ENCODE assay signal across 15 cellular contexts in genomic region chr18:46095532-46095931, GRCh38. TPM values are rescaled to one million over a fixed set of nuclear protein-coding genes. Genes with fewer than 3 reads are reported as not detected.
A peak's percentile ranks its signal among the peaks of the same experiment; 100 is the strongest.
DNase-seq lines count a peak whose midpoint lies in the region; ATAC-seq and TF ChIP-seq lines count a peak whose summit lies in the region.
"Had no signal": no experiment of that assay in that cellular context is flagged by ENCODE, and none has a peak within 500 bp of the region (broad histone marks: within the 10 kb centered on the region; RNA-seq: fewer than 3 reads in every experiment).

No MANE protein-coding gene starts in this region.

- H3K27ac Mint-ChIP-seq in CD4-positive, CD25-positive, alpha-beta regulatory T cell, result peak overlapping the region in 1 of 3 donors; percentile 52
- H3K27ac Mint-ChIP-seq in activated naive CD8-positive, alpha-beta T cell treated with anti-CD3 and anti-CD28 coated beads, Interleukin-2, amount 50 U/mL, for 24 hours, result no peak overlapping the region
- peak overlapping the region in 4 of 10 donors; percentile 19 to 69 (median 63) for H3K27ac Mint-ChIP-seq in naive thymus-derived CD8-positive, alpha-beta T cell

- no peak for DNase-seq in CD4-positive, CD25-positive, alpha-beta regulatory T cell
- DNase-seq in activated naive CD8-positive, alpha-beta T cell treated with anti-CD3 and anti-CD28 coated beads, Interleukin-2, amount 50 U/mL, for 24 hours, result no peak
- no peak for DNase-seq in naive thymus-derived CD8-positive, alpha-beta T cell
- DNase-seq: activated naive CD4-positive, alpha-beta T cell treated with anti-CD3 and anti-CD28 coated beads, Interleukin-2, amount 10 ng/mL, durations not matched to agents 7 days and 5 days; DMS79 treated with DMSO at 0.1 percent for 48 hours; left colon; NCI-H1105 treated with DMSO at 0.1 percent for 48 hours; pancreas; stimulated activated naive CD4-positive, alpha-beta T cell had no signal

- peak overlapping the region; percentile 57 to 92 (median 72) for H3K4me3 Mint-ChIP-seq in CD4-positive, CD25-positive, alpha-beta regulatory T cell
- peak overlapping the region; percentile 24 for H3K4me3 Mint-ChIP-seq in activated naive CD8-positive, alpha-beta T cell treated with anti-CD3 and anti-CD28 coated beads, Interleukin-2, amount 50 U/mL, for 24 hours
- H3K4me3 Mint-ChIP-seq in naive thymus-derived CD8-positive, alpha-beta T cell, result peak overlapping the region; percentile 19 to 97 (median 56)

- H3K9me2 ChIP-seq in DOHH2 (replicated peaks; ENCODE audit: control insufficient read depth, low read length), result no peaks in the 10 kb centered on the region

- no peaks in the 10 kb centered on the region for H4K20me1 ChIP-seq in DOHH2 (ENCODE audit: control insufficient read depth, insufficient read depth, low read depth, low read length)

- H3K79me2 ChIP-seq in DOHH2 (ENCODE audit: control insufficient read depth, low read length), result peaks cover 80% of the 10 kb centered on the region

- H3K4me3 ChIP-seq in CD4-positive, CD25-positive, alpha-beta regulatory T cell (ENCODE audit: low read depth, low read length), result no peak overlapping the region
- H3K4me3 ChIP-seq in DOHH2 (ENCODE audit: low read length), result no peak overlapping the region

- peaks cover 0 to 2% (median 0%) of the 10 kb centered on the region in 7 donors for H3K9me3 Mint-ChIP-seq in CD4-positive, CD25-positive, alpha-beta regulatory T cell
- no peaks in the 10 kb centered on the region for H3K9me3 Mint-ChIP-seq in activated naive CD8-positive, alpha-beta T cell treated with anti-CD3 and anti-CD28 coated beads, Interleukin-2, amount 50 U/mL, for 24 hours
- no peaks in the 10 kb centered on the region for H3K9me3 Mint-ChIP-seq in naive thymus-derived CD8-positive, alpha-beta T cell
- H3K9me3 Mint-ChIP-seq: activated naive CD4-positive, alpha-beta T cell treated with anti-CD3 and anti-CD28 coated beads, Interleukin-2, amount 10 ng/mL, durations not matched to agents 7 days and 5 days had no signal

- H3K4me1 ChIP-seq in CD4-positive, CD25-positive, alpha-beta regulatory T cell (ENCODE audit: control insufficient read depth, insufficient read depth, low read length, poor library complexity, severe bottlenecking), result peaks cover 42% of the 10 kb centered on the region
- peaks cover 29% of the 10 kb centered on the region for H3K4me1 ChIP-seq in DOHH2 (ENCODE audit: control insufficient read depth, low read length)

- peaks cover 18 to 72% (median 36%) of the 10 kb centered on the region in 4 donors for H3K4me1 Mint-ChIP-seq in CD4-positive, CD25-positive, alpha-beta regulatory T cell
- H3K4me1 Mint-ChIP-seq in activated naive CD8-positive, alpha-beta T cell treated with anti-CD3 and anti-CD28 coated beads, Interleukin-2, amount 50 U/mL, for 24 hours, result peaks cover 49% of the 10 kb centered on the region
- H3K4me1 Mint-ChIP-seq in naive thymus-derived CD8-positive, alpha-beta T cell, result peaks cover 15 to 61% (median 38%) of the 10 kb centered on the region in 4 donors

- H3K36me3 Mint-ChIP-seq in CD4-positive, CD25-positive, alpha-beta regulatory T cell, result peaks cover 22% of the 10 kb centered on the region
- H3K36me3 Mint-ChIP-seq in activated naive CD8-positive, alpha-beta T cell treated with anti-CD3 and anti-CD28 coated beads, Interleukin-2, amount 50 U/mL, for 24 hours (ENCODE audit: low read depth), result peaks cover 53% of the 10 kb centered on the region
- H3K36me3 Mint-ChIP-seq in naive thymus-derived CD8-positive, alpha-beta T cell, result peaks cover 5 to 45% (median 17%) of the 10 kb centered on the region in 3 donors

- TF ChIP-seq CTCF in DOHH2 (IDR thresholded peaks at IDR 0.05; ENCODE audit: low read depth, low read length, poor library complexity, severe bottlenecking), result no peak

- H3K4me2 ChIP-seq in DOHH2 (ENCODE audit: low read length), result peak overlapping the region; percentile 77; the same call in 1 of the 2 replicates

- H3K27ac ChIP-seq in CD4-positive, CD25-positive, alpha-beta regulatory T cell (ENCODE audit: insufficient read depth, low read length, poor library complexity, severe bottlenecking), result no peak overlapping the region
- no peak overlapping the region for H3K27ac ChIP-seq in DOHH2 (ENCODE audit: low read depth, low read length)
- H3K27ac ChIP-seq: pancreas, Peyer's patch had no signal

- H3K36me3 ChIP-seq in CD4-positive, CD25-positive, alpha-beta regulatory T cell (ENCODE audit: control insufficient read depth, insufficient read depth, low read length), result peaks cover 35% of the 10 kb centered on the region
- H3K36me3 ChIP-seq in DOHH2 (ENCODE audit: control insufficient read depth, low read length), result peaks cover 69% of the 10 kb centered on the region

- H3F3A ChIP-seq in DOHH2 (ENCODE audit: control insufficient read depth, insufficient read depth), result peaks cover 2% of the 10 kb centered on the region; the same call in 1 of the 2 replicates

- no peak for ATAC-seq in CD4-positive, CD25-positive, alpha-beta regulatory T cell (ENCODE audit: low read depth in 2 of 2)
- ATAC-seq in activated naive CD8-positive, alpha-beta T cell treated with anti-CD3 and anti-CD28 coated beads, Interleukin-2, amount 50 U/mL, for 24 hours, result no peak
- ATAC-seq in naive thymus-derived CD8-positive, alpha-beta T cell, result no peak
- ATAC-seq in GM19035 (IDR thresholded peaks at IDR 0.05; ENCODE audit: unreplicated experiment) (no peak), HG02981 (IDR thresholded peaks at IDR 0.05; ENCODE audit: unreplicated experiment) (no peak), HG02610 (IDR thresholded peaks at IDR 0.05; ENCODE audit: unreplicated experiment) (no peak), HG03045 (IDR thresholded peaks at IDR 0.05; ENCODE audit: unreplicated experiment) (no peak)
- ATAC-seq: left colon, pancreas had no signal

- POLR2A ChIA-PET in naive thymus-derived CD8-positive, alpha-beta T cell (lab: Charles Lee), result interaction anchor here (0.6 to 0.8 kb wide), 3 partner anchors 8 to 149 kb away, joined by 3 to 4 read pairs (median 3); partner anchors contain the start of gene HAUS1

- no peaks in the 10 kb centered on the region for H3K27me3 Mint-ChIP-seq in CD4-positive, CD25-positive, alpha-beta regulatory T cell
- no peaks in the 10 kb centered on the region for H3K27me3 Mint-ChIP-seq in activated naive CD8-positive, alpha-beta T cell treated with anti-CD3 and anti-CD28 coated beads, Interleukin-2, amount 50 U/mL, for 24 hours
- H3K27me3 Mint-ChIP-seq in naive thymus-derived CD8-positive, alpha-beta T cell, result no peaks in the 10 kb centered on the region
- H3K27me3 Mint-ChIP-seq: activated naive CD4-positive, alpha-beta T cell treated with anti-CD3 and anti-CD28 coated beads, Interleukin-2, amount 10 ng/mL, durations not matched to agents 7 days and 5 days had no signal

- H3K9me3 ChIP-seq in CD4-positive, CD25-positive, alpha-beta regulatory T cell (ENCODE audit: control insufficient read depth in 2 of 2, low read length in 2 of 2), result no peaks in the 10 kb centered on the region
- no peaks in the 10 kb centered on the region for H3K9me3 ChIP-seq in DOHH2 (ENCODE audit: control insufficient read depth, insufficient read depth, low read length)
- H3K9me3 ChIP-seq: pancreas, Peyer's patch had no signal

- no peaks in the 10 kb centered on the region for H3K27me3 ChIP-seq in CD4-positive, CD25-positive, alpha-beta regulatory T cell (ENCODE audit: control insufficient read depth, insufficient read depth, low read length)
- H3K27me3 ChIP-seq in DOHH2 (ENCODE audit: control insufficient read depth, low read length), result no peaks in the 10 kb centered on the region
- H3K27me3 ChIP-seq: pancreas, Peyer's patch had no signal

RNA-seq across cellular contexts. Expression of gene ATP5F1A, which starts 2.6 kb away (rescaled TPM):
- total RNA-seq in CD4-positive, CD25-positive, alpha-beta regulatory T cell, result 171 TPM
- polyA plus RNA-seq in CD4-positive, CD25-positive, alpha-beta regulatory T cell, result 100 to 1,000 TPM; 553 to 620 (median 576) TPM
- 100 to 1,000 TPM; 277 to 284 TPM for total RNA-seq in naive thymus-derived CD8-positive, alpha-beta T cell
- 100 to 1,000 TPM; 496 to 502 (median 498) TPM for polyA plus RNA-seq in naive thymus-derived CD8-positive, alpha-beta T cell

RNA-seq across cellular contexts. Expression of gene HAUS1, which starts 8.7 kb away (rescaled TPM):
- 21.3 TPM for total RNA-seq in CD4-positive, CD25-positive, alpha-beta regulatory T cell
- 10 to 100 TPM; 51.2 to 72.1 (median 58.7) TPM for polyA plus RNA-seq in CD4-positive, CD25-positive, alpha-beta regulatory T cell
- 10 to 100 TPM; 19.8 to 20.7 TPM for total RNA-seq in naive thymus-derived CD8-positive, alpha-beta T cell
- polyA plus RNA-seq in naive thymus-derived CD8-positive, alpha-beta T cell, result 10 to 100 TPM; 35.1 to 48.4 (median 46.0) TPM

RNA-seq across cellular contexts. Expression of gene PSTPIP2, which starts 23.5 kb away (rescaled TPM):
- 14.3 TPM for total RNA-seq in CD4-positive, CD25-positive, alpha-beta regulatory T cell
- polyA plus RNA-seq in CD4-positive, CD25-positive, alpha-beta regulatory T cell, result 10 to 100 TPM; 10.3 to 16.1 (median 11.9) TPM
- 1 to 10 TPM; 6.6 to 8.7 TPM for total RNA-seq in naive thymus-derived CD8-positive, alpha-beta T cell
- polyA plus RNA-seq in naive thymus-derived CD8-positive, alpha-beta T cell, result 10 to 100 TPM; 10.9 to 17.2 (median 15.1) TPM
